ENCODE assay signal across 22 cellular contexts in genomic region chr19:33982706-33983105, GRCh38.
A peak's percentile ranks its signal among the peaks of the same experiment; 100 is the strongest.
DNase-seq lines count a peak whose midpoint lies in the region; ATAC-seq, FAIRE-seq and TF ChIP-seq lines count a peak whose summit lies in the region.
"Had no signal": no experiment of that assay in that cellular context is flagged by ENCODE, and none has a peak within 500 bp of the region (broad histone marks: within the 10 kb centered on the region; RNA-seq: fewer than 3 reads in every experiment).

No MANE protein-coding gene starts in this region.

- H3K79me2 ChIP-seq in PC-9 (ENCODE audit: low read depth): no peaks in the 10 kb centered on the region

- no peak for ATAC-seq in foreskin keratinocyte

- no peak overlapping the region for H2AFZ ChIP-seq in PC-9

- DNase-seq in HFFc6 (no peak), PC-9 (no peak), foreskin keratinocyte (no peak), GDM1 (lab: John Stamatoyannopoulos, UW) (no peak), HTR-8/SVneo (ENCODE audit: insufficient read length, low spot score) (no peak), RKO (ENCODE audit: low spot score) (no peak)
- no peak for DNase-seq in effector memory CD4-positive, alpha-beta T cell
- DNase-seq: Calu3, DMS79 treated with DMSO at 0.1 percent for 48 hours, IMR-90, KG1, MM.1S, NCI-H1092, NCI-H1417 treated with DMSO at 0.1 percent for 48 hours, NCI-H1694 treated with DMSO at 0.1 percent for 48 hours, NCI-H2081, NCI-H2227 treated with DMSO at 0.1 percent for 48 hours, NCI-H526 treated with DMSO at 0.1 percent for 48 hours, OCI-M1, Right ventricle myocardium superior had no signal

- no peak overlapping the region for H3K4me3 ChIP-seq in PC-9
- H3K4me3 ChIP-seq in effector memory CD4-positive, alpha-beta T cell (ENCODE audit: insufficient read depth, low read depth, low read length, poor library complexity, severe bottlenecking): no peak overlapping the region
- H3K4me3 ChIP-seq: SJSA1 had no signal

- TF ChIP-seq CTCF in HFFc6 (IDR thresholded peaks at IDR 0.05) (peak; percentile 51), PC-9 (conservative IDR thresholded peaks at IDR 0.05) (peak; percentile 51), foreskin keratinocyte (conservative IDR thresholded peaks at IDR 0.05) (peak; percentile 9)

- H3K36me3 Mint-ChIP-seq in HFFc6 (ENCODE audit: low read depth): no peaks in the 10 kb centered on the region

- FAIRE-seq in HTR-8/SVneo (lab: Jason Lieb, UNC): no peak
- FAIRE-seq: H54 had no signal

- H3K4me1 Mint-ChIP-seq in HFFc6 (ENCODE audit: low read depth): no peaks in the 10 kb centered on the region

- POLR2A ChIA-PET in PC-9 (lab: Charles Lee; ENCODE audit: unreplicated experiment): no interaction called here

- H3K9me2 ChIP-seq in PC-9 (ENCODE audit: insufficient read depth): no peaks in the 10 kb centered on the region

- H3K4me2 ChIP-seq in PC-9: no peak overlapping the region

- H3K4me1 ChIP-seq in PC-9 (replicated peaks; ENCODE audit: insufficient read depth) (no peaks in the 10 kb centered on the region), foreskin keratinocyte (no peaks in the 10 kb centered on the region)
- H3K4me1 ChIP-seq in effector memory CD4-positive, alpha-beta T cell (ENCODE audit: control insufficient read depth, insufficient read depth, low read length, poor library complexity, severe bottlenecking): no peaks in the 10 kb centered on the region
- H3K4me1 ChIP-seq: SJSA1 had no signal

- H3K27me3 ChIP-seq in PC-9 (ENCODE audit: insufficient read depth, low read depth): peaks cover 21% of the 10 kb centered on the region; the same call in 1 of the 2 replicates
- H3K27me3 ChIP-seq in foreskin keratinocyte: no peaks in the 10 kb centered on the region
- H3K27me3 ChIP-seq in effector memory CD4-positive, alpha-beta T cell (replicated peaks; ENCODE audit: control insufficient read depth, insufficient read depth, low read length, poor library complexity, severe bottlenecking): no peaks in the 10 kb centered on the region
- H3K27me3 ChIP-seq: SJSA1 had no signal

- no peak overlapping the region for H3K27ac ChIP-seq in PC-9
- no peak overlapping the region for H3K27ac ChIP-seq in foreskin keratinocyte
- no peak overlapping the region for H3K27ac ChIP-seq in effector memory CD4-positive, alpha-beta T cell (ENCODE audit: insufficient read depth, low read length, poor library complexity, severe bottlenecking)
- H3K27ac ChIP-seq: SJSA1 had no signal

- no peaks in the 10 kb centered on the region for H3F3A ChIP-seq in PC-9 (ENCODE audit: insufficient read depth, low read depth)

- intact Hi-C loops in PC-9 (cut with micrococcal nuclease; ENCODE audit: unreplicated experiment): no loop called here

- no peaks in the 10 kb centered on the region for H3K9me3 ChIP-seq in PC-9 (ENCODE audit: insufficient read depth, low read depth)
- no peaks in the 10 kb centered on the region for H3K9me3 ChIP-seq in effector memory CD4-positive, alpha-beta T cell (ENCODE audit: control insufficient read depth, low read length)
- H3K9me3 ChIP-seq: SJSA1 had no signal

- H3K27me3 Mint-ChIP-seq in HFFc6 (ENCODE audit: insufficient read depth): peaks cover 6% of the 10 kb centered on the region

- no TSS peak for BruUV-seq in PC-9 (replicated peaks; lab: Mats Ljungman, UMichigan)

- no peaks in the 10 kb centered on the region for H3K36me3 ChIP-seq in PC-9 (ENCODE audit: low read depth)
- H3K36me3 ChIP-seq in effector memory CD4-positive, alpha-beta T cell (ENCODE audit: control insufficient read depth, insufficient read depth, low read length): no peaks in the 10 kb centered on the region
- H3K36me3 ChIP-seq: SJSA1 had no signal

- CTCF ChIA-PET in PC-9 (lab: Charles Lee): no interaction called here

- peaks cover 17% of the 10 kb centered on the region for H3K9me3 Mint-ChIP-seq in HFFc6

- H3K4me3 Mint-ChIP-seq in HFFc6: no peak overlapping the region

- H4K20me1 ChIP-seq in PC-9 (ENCODE audit: insufficient read depth): no peaks in the 10 kb centered on the region

- no peak overlapping the region for H3K27ac Mint-ChIP-seq in HFFc6
